In genomic region chr9:129026442-129027223, GRCh38 we compare ENCODE assay signal across 8 cellular contexts. TPM values are rescaled to one million over a fixed set of nuclear protein-coding genes. Genes with fewer than 3 reads are reported as not detected.
DNase-seq lines count a peak whose midpoint lies in the region; ATAC-seq and TF ChIP-seq lines count a peak whose summit lies in the region.

No MANE protein-coding gene starts in this region.

- H3K4me1 ChIP-seq in BLaER1 (peaks cover 79% of the 10 kb centered on the region), thoracic aorta (ENCODE audit: control insufficient read depth in 1 of 2, low read depth in 2 of 2) (peaks cover 15 to 48% of the 10 kb centered on the region in 2 donors)

- H3K4me3 ChIP-seq in BLaER1 (peak overlapping the region; percentile 83), thoracic aorta (peak overlapping the region; percentile 94)

- ATAC-seq in thoracic aorta (ENCODE audit: insufficient number of reproducible peaks, low FRiP score, low read depth) (no peak), GM21360 (IDR thresholded peaks at IDR 0.05; ENCODE audit: unreplicated experiment) (no peak), HG02610 (IDR thresholded peaks at IDR 0.05; ENCODE audit: unreplicated experiment) (no peak)

- DNase-seq in HT-29 (ENCODE audit: low spot score) = peak; percentile 84
- DNase-seq in thoracic aorta (ENCODE audit: low spot score) = no peak
- no peak for DNase-seq in GM10248 (ENCODE audit: extremely low spot score)

- no peak overlapping the region for H3K27ac ChIP-seq in BLaER1
- peak overlapping the region; percentile 75 for H3K27ac ChIP-seq in angular gyrus (ENCODE audit: low read depth, low read length)
- H3K27ac ChIP-seq in layer of hippocampus (ENCODE audit: low read depth, low read length) = peak overlapping the region; percentile 84
- peak overlapping the region; percentile 69 to 75 for H3K27ac ChIP-seq in thoracic aorta

- H3K27me3 ChIP-seq in BLaER1 (no peaks in the 10 kb centered on the region), layer of hippocampus (ENCODE audit: control insufficient read depth, insufficient read depth, low read length) (no peaks in the 10 kb centered on the region), thoracic aorta (replicated peaks; ENCODE audit: insufficient read depth) (no peaks in the 10 kb centered on the region)

- H4K20me1 ChIP-seq in BLaER1 = peaks cover 31% of the 10 kb centered on the region

- H3K36me3 ChIP-seq in BLaER1 = no peaks in the 10 kb centered on the region
- H3K36me3 ChIP-seq in thoracic aorta = no peaks in the 10 kb centered on the region

- CTCF ChIA-PET in GM10248 (lab: Yijun Ruan, JAX) = interaction anchor here (1.3 kb wide), 1 partner anchor 13 kb away, joined by 3 read pairs; no protein-coding TSS in a partner anchor

- TF ChIP-seq CTCF in thoracic aorta (IDR thresholded peaks at IDR 0.05) = no peak
- TF ChIP-seq CTCF in GM10248 (IDR thresholded peaks at IDR 0.05; ENCODE audit: control extremely low read depth, extremely low read depth, low read depth, missing control alignments) = no peak

- peak overlapping the region; percentile 81 for H3K9ac ChIP-seq in BLaER1

- peak overlapping the region; percentile 97 for H3K4me2 ChIP-seq in BLaER1

- POLR2A ChIA-PET in GM10248 (lab: Yijun Ruan, JAX) = no interaction called here

- H3K9me3 ChIP-seq in BLaER1 (no peaks in the 10 kb centered on the region), thoracic aorta (no peaks in the 10 kb centered on the region)

RNA-seq across cellular contexts. Expression of gene SH3GLB2, which starts 1.5 kb away (rescaled TPM):
- 118 and 146 TPM in 2 replicates for total RNA-seq in HT-29 (2014; rRNA removed; shearing (Covaris generic))
- 100 to 1,000 TPM; 101 to 184 TPM for total RNA-seq in thoracic aorta

RNA-seq across cellular contexts. Expression of gene MIGA2, which starts 9.8 kb away (rescaled TPM):
- total RNA-seq in HT-29 (2014; rRNA removed; shearing (Covaris generic)) = 64.8 and 66.6 TPM in 2 replicates
- 10 to 100 TPM; 30.3 to 31.3 TPM for total RNA-seq in thoracic aorta

RNA-seq across cellular contexts. Expression of gene DOLPP1, which starts 54.3 kb away (rescaled TPM):
- total RNA-seq in HT-29 (2014; rRNA removed; shearing (Covaris generic)) = 45.4 and 50.8 TPM in 2 replicates
- 1 to 10 TPM; 3.4 to 9.7 TPM for total RNA-seq in thoracic aorta
